In the genomic region with DNA sequence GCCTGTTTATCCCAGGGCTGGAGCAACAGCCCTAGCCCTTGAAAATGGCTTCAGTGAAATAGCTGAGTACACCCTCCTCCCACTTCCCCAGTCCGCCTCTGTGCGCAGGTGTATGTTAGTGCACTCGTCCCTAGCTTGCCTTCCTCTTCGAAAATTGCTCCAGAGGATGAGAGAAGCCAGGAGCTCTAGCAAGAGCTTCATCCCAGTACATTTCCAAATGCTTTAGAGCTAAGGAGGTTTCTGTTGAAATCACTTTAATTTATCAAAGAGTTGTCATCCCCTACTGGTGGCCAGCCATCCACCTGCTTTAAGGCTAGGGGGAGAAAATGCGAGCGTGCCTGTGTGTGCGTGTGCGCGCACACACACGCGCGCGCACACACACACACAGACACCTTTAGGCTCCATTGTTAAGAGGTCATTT, we compare ENCODE assay signal across 19 cellular contexts. TPM values are rescaled to one million over a fixed set of nuclear protein-coding genes. Genes with fewer than 3 reads are reported as not detected.
DNase-seq lines count a peak whose midpoint lies in the region; ATAC-seq, FAIRE-seq and TF ChIP-seq lines count a peak whose summit lies in the region.
"Had no signal": no experiment of that assay in that cellular context is flagged by ENCODE, and none has a peak within 500 bp of the region (broad histone marks: within the 10 kb centered on the region; RNA-seq: fewer than 3 reads in every experiment).

No MANE protein-coding gene starts in this region.

- H3K36me3 Mint-ChIP-seq in brain, result no peaks in the 10 kb centered on the region
- H3K36me3 Mint-ChIP-seq in neural crest cell (ENCODE audit: low read depth), result no peaks in the 10 kb centered on the region

- peak overlapping the region; percentile 51 for H3K4me3 ChIP-seq in Jurkat, Clone E6-1 (ENCODE audit: low read length)
- H3K4me3 ChIP-seq: breast epithelium, heart left ventricle had no signal

- H3K27me3 Mint-ChIP-seq in brain (peaks cover 62% of the 10 kb centered on the region), neural crest cell (ENCODE audit: low read depth) (peaks cover 93% of the 10 kb centered on the region)

- no peaks in the 10 kb centered on the region for H3K9me3 Mint-ChIP-seq in brain
- no peaks in the 10 kb centered on the region for H3K9me3 Mint-ChIP-seq in neural crest cell
- H3K9me3 Mint-ChIP-seq: T-helper 1 cell treated with Interleukin-12 subunit alpha and Interleukin-12 subunit beta and Interleukin-4 antibody, amounts not matched to agents 30 μg/mL and 1 μg/mL, for 36 hours had no signal

- H3K4me1 Mint-ChIP-seq in brain (peaks cover 78% of the 10 kb centered on the region), neural crest cell (peaks cover 83% of the 10 kb centered on the region)

- ATAC-seq in foreskin keratinocyte, result no peak
- no peak for ATAC-seq in GM21367 (IDR thresholded peaks at IDR 0.05; ENCODE audit: unreplicated experiment)
- ATAC-seq: heart left ventricle had no signal

- H3K4me1 ChIP-seq in foreskin keratinocyte, result peaks cover 8% of the 10 kb centered on the region

- peak overlapping the region; percentile 79 to 92 (median 90) for H3K4me3 Mint-ChIP-seq in brain
- peak overlapping the region; percentile 92 for H3K4me3 Mint-ChIP-seq in neural crest cell
- H3K4me3 Mint-ChIP-seq: T-helper 1 cell treated with Interleukin-12 subunit alpha and Interleukin-12 subunit beta and Interleukin-4 antibody, amounts not matched to agents 30 μg/mL and 1 μg/mL, for 36 hours had no signal

- TF ChIP-seq CTCF in brain (conservative IDR thresholded peaks at IDR 0.05) (no peak), neural crest cell (conservative IDR thresholded peaks at IDR 0.05) (peak; percentile 37), foreskin keratinocyte (conservative IDR thresholded peaks at IDR 0.05) (no peak)

- no peak for FAIRE-seq in urothelium cell line (lab: Jason Lieb, UNC)
- FAIRE-seq: G401.6, RCC 7860, small intestine had no signal

- no peak overlapping the region for H3K27ac ChIP-seq in foreskin keratinocyte
- H3K27ac ChIP-seq: breast epithelium, heart left ventricle, neutrophil had no signal

- peaks cover 99% of the 10 kb centered on the region for H3K27me3 ChIP-seq in foreskin keratinocyte

- DNase-seq in Jurkat, Clone E6-1 (ENCODE audit: low read depth, low spot score), result peak; percentile 68
- peak; percentile 84 for DNase-seq in NCI-H345 treated with DMSO at 0.1 percent for 48 hours (lab: John Stamatoyannopoulos, UW; ENCODE audit: unreplicated experiment)
- DNase-seq in neural crest cell (ENCODE audit: low read depth, low spot score), result no peak
- no peak for DNase-seq in urothelium cell line (ENCODE audit: low spot score)
- no peak for DNase-seq in foreskin keratinocyte
- DNase-seq: activated CD4-positive, alpha-beta T cell treated with anti-CD3 and anti-CD28 coated beads, Interleukin-2, amount 50 U/mL, for 1 hour; CD4-positive, alpha-beta memory T cell; heart left ventricle; NCI-H1092; small intestine had no signal

- peak overlapping the region; percentile 91 to 100 (median 96) for H3K27ac Mint-ChIP-seq in brain
- H3K27ac Mint-ChIP-seq in neural crest cell (ENCODE audit: unreplicated experiment), result peak overlapping the region; percentile 94

RNA-seq across cellular contexts. Expression of gene POU3F2, which starts 5.4 kb away (rescaled TPM):
- polyA plus RNA-seq in Jurkat, Clone E6-1 (2012; ENCODE audit: insufficient read depth, insufficient read length), result 13.2 TPM
- polyA plus RNA-seq in brain (ENCODE audit: insufficient read depth, low read depth, low replicate concordance) (9.1 TPM), foreskin keratinocyte (not detected in 2 replicates)
- total RNA-seq in neural crest cell (111 and 114 TPM in 2 replicates), foreskin keratinocyte (not detected in 2 replicates)
- total RNA-seq: breast epithelium; CD4-positive, alpha-beta memory T cell; heart left ventricle; lower leg skin; subcutaneous adipose tissue had no signal
- polyA plus RNA-seq: CD4-positive, alpha-beta memory T cell; small intestine had no signal

Comparison
In these comparisons a context has a peak if more than half of its experiments do, and no peak if none do; other contexts are left out.
1. DNase-seq: peak in Jurkat, Clone E6-1 (single experiment) and NCI-H345 treated with DMSO at 0.1 percent for 48 hours (single experiment); none in neural crest cell (single experiment), urothelium cell line (single experiment) and foreskin keratinocyte (0 of 2).
2. RNA of gene POU3F2, which starts 5.4 kb away (total RNA-seq): 111 to 114 TPM in neural crest cell; not detected in foreskin keratinocyte; every median in the first group is over 100 times any median in the second.